In genomic region chr17:31550389-31551056, GRCh38 we compare ENCODE assay signal across 8 cellular contexts.
DNase-seq lines count a peak whose midpoint lies in the region; ATAC-seq and TF ChIP-seq lines count a peak whose summit lies in the region.

No MANE protein-coding gene starts in this region.

- H3K4me1 ChIP-seq in esophagus (ENCODE audit: control insufficient read depth in 2 of 2, insufficient read depth in 2 of 2, low read length in 1 of 2): peaks cover 0 to 3% of the 10 kb centered on the region in 2 donors

- no peak for TF ChIP-seq CTCF in progenitor cell of endocrine pancreas (IDR thresholded peaks at IDR 0.05; ENCODE audit: unreplicated experiment)

- H3K27me3 Mint-ChIP-seq in activated CD4-positive, alpha-beta T cell treated with anti-CD3 and anti-CD28 coated beads, Interleukin-2, amount 10 ng/mL, durations not matched to agents 24 days and 14 days: peaks cover 23% of the 10 kb centered on the region
- H3K27me3 Mint-ChIP-seq in progenitor cell of endocrine pancreas: peaks cover 23% of the 10 kb centered on the region

- H3K27ac Mint-ChIP-seq in activated CD4-positive, alpha-beta T cell treated with anti-CD3 and anti-CD28 coated beads, Interleukin-2, amount 10 ng/mL, durations not matched to agents 24 days and 14 days: peak overlapping the region; percentile 49
- peak overlapping the region; percentile 95 for H3K27ac Mint-ChIP-seq in progenitor cell of endocrine pancreas

- H3K27ac ChIP-seq in esophagus (ENCODE audit: low read depth in 2 of 2, low read length in 1 of 2): peak overlapping the region in 1 of 2 donors; percentile 56

- H3K9me3 ChIP-seq in esophagus (ENCODE audit: control insufficient read depth in 2 of 2, insufficient read depth in 1 of 2, low read depth in 1 of 2, low read length in 1 of 2): no peaks in the 10 kb centered on the region

- peaks cover 3% of the 10 kb centered on the region for H3K36me3 Mint-ChIP-seq in activated CD4-positive, alpha-beta T cell treated with anti-CD3 and anti-CD28 coated beads, Interleukin-2, amount 10 ng/mL, durations not matched to agents 24 days and 14 days (ENCODE audit: low read depth)
- H3K36me3 Mint-ChIP-seq in progenitor cell of endocrine pancreas (ENCODE audit: insufficient read depth): no peaks in the 10 kb centered on the region

- no peaks in the 10 kb centered on the region for H3K27me3 ChIP-seq in esophagus (ENCODE audit: control insufficient read depth in 1 of 2, insufficient read depth in 2 of 2, low read length in 2 of 2)

- no peaks in the 10 kb centered on the region for H3K36me3 ChIP-seq in esophagus (ENCODE audit: control insufficient read depth in 2 of 2, insufficient read depth in 2 of 2, low read length in 1 of 2)

- peak overlapping the region; percentile 89 for H3K4me3 Mint-ChIP-seq in activated CD4-positive, alpha-beta T cell treated with anti-CD3 and anti-CD28 coated beads, Interleukin-2, amount 10 ng/mL, durations not matched to agents 24 days and 14 days
- peak overlapping the region; percentile 79 for H3K4me3 Mint-ChIP-seq in progenitor cell of endocrine pancreas (ENCODE audit: low read depth)

- 15 to 19% methylated on average over 17 of the region's 17 CpGs for WGBS in esophagus, 2 donors

- H3K4me1 Mint-ChIP-seq in activated CD4-positive, alpha-beta T cell treated with anti-CD3 and anti-CD28 coated beads, Interleukin-2, amount 10 ng/mL, durations not matched to agents 24 days and 14 days: peaks cover 12% of the 10 kb centered on the region
- peaks cover 3% of the 10 kb centered on the region for H3K4me1 Mint-ChIP-seq in progenitor cell of endocrine pancreas (ENCODE audit: low read depth)

- intact Hi-C loops in activated CD4-positive, alpha-beta T cell treated with anti-CD3 and anti-CD28 coated beads, Interleukin-2, amount 10 ng/mL, durations not matched to agents 24 days and 14 days (cut with micrococcal nuclease): loop anchor here (1.0 to 10.0 kb wide), 2 partner anchors 8 to 354 kb away; partner anchors contain the start of gene UTP6

- H3K9me3 Mint-ChIP-seq in activated CD4-positive, alpha-beta T cell treated with anti-CD3 and anti-CD28 coated beads, Interleukin-2, amount 10 ng/mL, durations not matched to agents 24 days and 14 days: peaks cover 4% of the 10 kb centered on the region
- no peaks in the 10 kb centered on the region for H3K9me3 Mint-ChIP-seq in progenitor cell of endocrine pancreas (ENCODE audit: low read depth)

- H3K4me3 ChIP-seq in esophagus (ENCODE audit: low read depth in 1 of 2, low read length in 2 of 2): peak overlapping the region; percentile 74 to 97

- no peak for DNase-seq in activated CD4-positive, alpha-beta T cell treated with anti-CD3 and anti-CD28 coated beads, Interleukin-2, amount 10 ng/mL, durations not matched to agents 24 days and 14 days
- DNase-seq in activated CD4-positive, alpha-beta T cell treated with anti-CD3 and anti-CD28 coated beads, Interleukin-2, amount 50 U/mL, for 4 hours: no peak
- DNase-seq in SHP77 treated with DMSO at 0.1 percent for 48 hours (lab: John Stamatoyannopoulos, UW) (peak; percentile 48), progenitor cell of endocrine pancreas (ENCODE audit: low spot score, unreplicated experiment) (no peak), NCI-H524 treated with DMSO at 0.1 percent for 48 hours (lab: John Stamatoyannopoulos, UW) (no peak), iPS-NIHi11 (ENCODE audit: low spot score) (no peak)

- ATAC-seq in HG03378 (IDR thresholded peaks at IDR 0.05; ENCODE audit: unreplicated experiment): no peak
